ENCODE assay signal across 14 cellular contexts in genomic region chr1:65105596-65105995, GRCh38.
"Had no signal": no experiment of that assay in that cellular context is flagged by ENCODE, and none has a peak within 500 bp of the region (broad histone marks: within the 10 kb centered on the region; RNA-seq: fewer than 3 reads in every experiment).

No MANE protein-coding gene starts in this region.

- H3K27ac ChIP-seq: breast epithelium, left lung, ovary, stomach had no signal

- H3K27ac Mint-ChIP-seq: activated CD8-positive, alpha-beta memory T cell treated with anti-CD3 and anti-CD28 coated beads, Interleukin-2, amount 10 ng/mL, durations not matched to agents 7 days and 5 days; activated naive CD8-positive, alpha-beta T cell treated with anti-CD3 and anti-CD28 coated beads for 36 hours; nephron progenitor cell had no signal

- H3K4me1 Mint-ChIP-seq: activated CD8-positive, alpha-beta memory T cell treated with anti-CD3 and anti-CD28 coated beads, Interleukin-2, amount 10 ng/mL, durations not matched to agents 7 days and 5 days; activated naive CD8-positive, alpha-beta T cell treated with anti-CD3 and anti-CD28 coated beads for 36 hours; nephron progenitor cell had no signal

- DNase-seq: activated CD4-positive, alpha-beta T cell treated with anti-CD3 and anti-CD28 coated beads, Interleukin-2, amount 50 U/mL, for 48 hours; activated CD4-positive, CD25-positive, alpha-beta regulatory T cell treated with anti-CD3 and anti-CD28 coated beads, Interleukin-2, amount 50 U/mL, for 72 hours; activated CD8-positive, alpha-beta memory T cell treated with anti-CD3 and anti-CD28 coated beads, Interleukin-2, amount 10 ng/mL, durations not matched to agents 7 days and 5 days; activated gamma-delta T cell; activated naive CD8-positive, alpha-beta T cell treated with anti-CD3 and anti-CD28 coated beads for 36 hours; activated T-cell treated with anti-CD3 and anti-CD28 coated beads, Interleukin-2, amount 50 U/mL, for 48 hours; aorta; left lung; mesenchymal stem cell; nephron progenitor cell; ovary; stomach; SW 1271 had no signal

- H3K36me3 Mint-ChIP-seq: activated CD8-positive, alpha-beta memory T cell treated with anti-CD3 and anti-CD28 coated beads, Interleukin-2, amount 10 ng/mL, durations not matched to agents 7 days and 5 days; activated naive CD8-positive, alpha-beta T cell treated with anti-CD3 and anti-CD28 coated beads for 36 hours had no signal

- H3K4me3 Mint-ChIP-seq: activated CD8-positive, alpha-beta memory T cell treated with anti-CD3 and anti-CD28 coated beads, Interleukin-2, amount 10 ng/mL, durations not matched to agents 7 days and 5 days; activated naive CD8-positive, alpha-beta T cell treated with anti-CD3 and anti-CD28 coated beads for 36 hours; nephron progenitor cell had no signal

- H3K4me3 ChIP-seq: breast epithelium, left lung, ovary, stomach had no signal
